Comparison of ENCODE assay signal across 1 cellular context in genomic region chr3:42502429-42503250, GRCh38.
TF ChIP-seq lines count a peak whose summit lies in the region.

Gene VIPR1, plus strand, starts transcription at chr3:42502643. Its CDS starts 93 bp downstream, at chr3:42502736.

TF ChIP-seq in HepG2, 621 proteins besides CTCF, POLR2A, EP300 and RAD21 (continued from another document and continues in another):
- TF ChIP-seq, protein P1, sequence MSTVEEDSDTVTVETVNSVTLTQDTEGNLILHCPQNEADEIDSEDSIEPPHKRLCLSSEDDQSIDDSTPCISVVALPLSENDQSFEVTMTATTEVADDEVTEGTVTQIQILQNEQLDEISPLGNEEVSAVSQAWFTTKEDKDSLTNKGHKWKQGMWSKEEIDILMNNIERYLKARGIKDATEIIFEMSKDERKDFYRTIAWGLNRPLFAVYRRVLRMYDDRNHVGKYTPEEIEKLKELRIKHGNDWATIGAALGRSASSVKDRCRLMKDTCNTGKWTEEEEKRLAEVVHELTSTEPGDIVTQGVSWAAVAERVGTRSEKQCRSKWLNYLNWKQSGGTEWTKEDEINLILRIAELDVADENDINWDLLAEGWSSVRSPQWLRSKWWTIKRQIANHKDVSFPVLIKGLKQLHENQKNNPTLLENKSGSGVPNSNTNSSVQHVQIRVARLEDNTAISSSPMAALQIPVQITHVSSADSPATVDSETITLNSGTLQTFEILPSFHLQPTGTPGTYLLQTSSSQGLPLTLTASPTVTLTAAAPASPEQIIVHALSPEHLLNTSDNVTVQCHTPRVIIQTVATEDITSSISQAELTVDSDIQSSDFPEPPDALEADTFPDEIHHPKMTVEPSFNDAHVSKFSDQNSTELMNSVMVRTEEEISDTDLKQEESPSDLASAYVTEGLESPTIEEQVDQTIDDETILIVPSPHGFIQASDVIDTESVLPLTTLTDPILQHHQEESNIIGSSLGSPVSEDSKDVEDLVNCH (CRISPR knock-in tag; IDR thresholded peaks at IDR 0.05), result no peak
- TF ChIP-seq FOSL1 (CRISPR knock-in tag; IDR thresholded peaks at IDR 0.05; ENCODE audit: borderline replicate concordance) (no peak), RFXAP (CRISPR knock-in tag; IDR thresholded peaks at IDR 0.05; ENCODE audit: borderline replicate concordance) (no peak), ZNF790 (CRISPR knock-in tag; IDR thresholded peaks at IDR 0.05; ENCODE audit: borderline replicate concordance) (no peak), YY1 (IDR thresholded peaks at IDR 0.05; ENCODE audit: insufficient read depth, insufficient replicate concordance, low read depth, low read length) (peak; percentile 25), HDAC2 (CRISPR knock-in tag; IDR thresholded peaks at IDR 0.05) (no peak), ZNF746 (CRISPR knock-in tag; IDR thresholded peaks at IDR 0.05) (no peak), GABPA (IDR thresholded peaks at IDR 0.05; ENCODE audit: low read depth, low read length) (peak; percentile 11; the same call in 1 of the 2 replicates), GABPA (CRISPR knock-in tag; IDR thresholded peaks at IDR 0.05; ENCODE audit: low read depth) (no peak), ZNF780A (CRISPR knock-in tag; IDR thresholded peaks at IDR 0.05) (no peak), NFYC (CRISPR knock-in tag; IDR thresholded peaks at IDR 0.05) (peak; percentile 84), ZMYM3 (CRISPR knock-in tag; IDR thresholded peaks at IDR 0.05) (no peak), ZEB1 (IDR thresholded peaks at IDR 0.05; ENCODE audit: insufficient replicate concordance, low read depth) (peak; percentile 86), MBNL3 (CRISPR knock-in tag; conservative IDR thresholded peaks at IDR 0.05) (no peak), ZNF138 (CRISPR knock-in tag; IDR thresholded peaks at IDR 0.05; ENCODE audit: low read depth) (no peak), ZBTB26 (CRISPR knock-in tag; IDR thresholded peaks at IDR 0.05; ENCODE audit: borderline replicate concordance) (no peak), KAT2B (IDR thresholded peaks at IDR 0.05; ENCODE audit: borderline replicate concordance, low read depth, low read length) (no peak), SP1 (IDR thresholded peaks at IDR 0.05) (no peak), SP1 (CRISPR knock-in tag; IDR thresholded peaks at IDR 0.05) (peak; percentile 62), PHF20 (CRISPR knock-in tag; IDR thresholded peaks at IDR 0.05) (no peak), ZFP36 (IDR thresholded peaks at IDR 0.05; ENCODE audit: borderline replicate concordance, low read depth, low read length, partially characterized antibody) (no peak), ISL2 (CRISPR knock-in tag; IDR thresholded peaks at IDR 0.05) (no peak)
- TF ChIP-seq, protein P2, sequence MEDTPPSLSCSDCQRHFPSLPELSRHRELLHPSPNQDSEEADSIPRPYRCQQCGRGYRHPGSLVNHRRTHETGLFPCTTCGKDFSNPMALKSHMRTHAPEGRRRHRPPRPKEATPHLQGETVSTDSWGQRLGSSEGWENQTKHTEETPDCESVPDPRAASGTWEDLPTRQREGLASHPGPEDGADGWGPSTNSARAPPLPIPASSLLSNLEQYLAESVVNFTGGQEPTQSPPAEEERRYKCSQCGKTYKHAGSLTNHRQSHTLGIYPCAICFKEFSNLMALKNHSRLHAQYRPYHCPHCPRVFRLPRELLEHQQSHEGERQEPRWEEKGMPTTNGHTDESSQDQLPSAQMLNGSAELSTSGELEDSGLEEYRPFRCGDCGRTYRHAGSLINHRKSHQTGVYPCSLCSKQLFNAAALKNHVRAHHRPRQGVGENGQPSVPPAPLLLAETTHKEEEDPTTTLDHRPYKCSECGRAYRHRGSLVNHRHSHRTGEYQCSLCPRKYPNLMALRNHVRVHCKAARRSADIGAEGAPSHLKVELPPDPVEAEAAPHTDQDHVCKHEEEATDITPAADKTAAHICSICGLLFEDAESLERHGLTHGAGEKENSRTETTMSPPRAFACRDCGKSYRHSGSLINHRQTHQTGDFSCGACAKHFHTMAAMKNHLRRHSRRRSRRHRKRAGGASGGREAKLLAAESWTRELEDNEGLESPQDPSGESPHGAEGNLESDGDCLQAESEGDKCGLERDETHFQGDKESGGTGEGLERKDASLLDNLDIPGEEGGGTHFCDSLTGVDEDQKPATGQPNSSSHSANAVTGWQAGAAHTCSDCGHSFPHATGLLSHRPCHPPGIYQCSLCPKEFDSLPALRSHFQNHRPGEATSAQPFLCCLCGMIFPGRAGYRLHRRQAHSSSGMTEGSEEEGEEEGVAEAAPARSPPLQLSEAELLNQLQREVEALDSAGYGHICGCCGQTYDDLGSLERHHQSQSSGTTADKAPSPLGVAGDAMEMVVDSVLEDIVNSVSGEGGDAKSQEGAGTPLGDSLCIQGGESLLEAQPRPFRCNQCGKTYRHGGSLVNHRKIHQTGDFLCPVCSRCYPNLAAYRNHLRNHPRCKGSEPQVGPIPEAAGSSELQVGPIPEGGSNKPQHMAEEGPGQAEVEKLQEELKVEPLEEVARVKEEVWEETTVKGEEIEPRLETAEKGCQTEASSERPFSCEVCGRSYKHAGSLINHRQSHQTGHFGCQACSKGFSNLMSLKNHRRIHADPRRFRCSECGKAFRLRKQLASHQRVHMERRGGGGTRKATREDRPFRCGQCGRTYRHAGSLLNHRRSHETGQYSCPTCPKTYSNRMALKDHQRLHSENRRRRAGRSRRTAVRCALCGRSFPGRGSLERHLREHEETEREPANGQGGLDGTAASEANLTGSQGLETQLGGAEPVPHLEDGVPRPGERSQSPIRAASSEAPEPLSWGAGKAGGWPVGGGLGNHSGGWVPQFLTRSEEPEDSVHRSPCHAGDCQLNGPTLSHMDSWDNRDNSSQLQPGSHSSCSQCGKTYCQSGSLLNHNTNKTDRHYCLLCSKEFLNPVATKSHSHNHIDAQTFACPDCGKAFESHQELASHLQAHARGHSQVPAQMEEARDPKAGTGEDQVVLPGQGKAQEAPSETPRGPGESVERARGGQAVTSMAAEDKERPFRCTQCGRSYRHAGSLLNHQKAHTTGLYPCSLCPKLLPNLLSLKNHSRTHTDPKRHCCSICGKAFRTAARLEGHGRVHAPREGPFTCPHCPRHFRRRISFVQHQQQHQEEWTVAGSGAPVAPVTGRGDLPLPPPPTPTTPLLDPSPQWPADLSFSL (CRISPR knock-in tag; IDR thresholded peaks at IDR 0.05), result no peak
- TF ChIP-seq, protein P3, sequence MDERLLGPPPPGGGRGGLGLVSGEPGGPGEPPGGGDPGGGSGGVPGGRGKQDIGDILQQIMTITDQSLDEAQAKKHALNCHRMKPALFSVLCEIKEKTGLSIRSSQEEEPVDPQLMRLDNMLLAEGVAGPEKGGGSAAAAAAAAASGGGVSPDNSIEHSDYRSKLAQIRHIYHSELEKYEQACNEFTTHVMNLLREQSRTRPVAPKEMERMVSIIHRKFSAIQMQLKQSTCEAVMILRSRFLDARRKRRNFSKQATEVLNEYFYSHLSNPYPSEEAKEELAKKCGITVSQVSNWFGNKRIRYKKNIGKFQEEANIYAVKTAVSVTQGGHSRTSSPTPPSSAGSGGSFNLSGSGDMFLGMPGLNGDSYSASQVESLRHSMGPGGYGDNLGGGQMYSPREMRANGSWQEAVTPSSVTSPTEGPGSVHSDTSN (CRISPR knock-in tag; IDR thresholded peaks at IDR 0.05), result peak; percentile 84
- TF ChIP-seq, protein P4, sequence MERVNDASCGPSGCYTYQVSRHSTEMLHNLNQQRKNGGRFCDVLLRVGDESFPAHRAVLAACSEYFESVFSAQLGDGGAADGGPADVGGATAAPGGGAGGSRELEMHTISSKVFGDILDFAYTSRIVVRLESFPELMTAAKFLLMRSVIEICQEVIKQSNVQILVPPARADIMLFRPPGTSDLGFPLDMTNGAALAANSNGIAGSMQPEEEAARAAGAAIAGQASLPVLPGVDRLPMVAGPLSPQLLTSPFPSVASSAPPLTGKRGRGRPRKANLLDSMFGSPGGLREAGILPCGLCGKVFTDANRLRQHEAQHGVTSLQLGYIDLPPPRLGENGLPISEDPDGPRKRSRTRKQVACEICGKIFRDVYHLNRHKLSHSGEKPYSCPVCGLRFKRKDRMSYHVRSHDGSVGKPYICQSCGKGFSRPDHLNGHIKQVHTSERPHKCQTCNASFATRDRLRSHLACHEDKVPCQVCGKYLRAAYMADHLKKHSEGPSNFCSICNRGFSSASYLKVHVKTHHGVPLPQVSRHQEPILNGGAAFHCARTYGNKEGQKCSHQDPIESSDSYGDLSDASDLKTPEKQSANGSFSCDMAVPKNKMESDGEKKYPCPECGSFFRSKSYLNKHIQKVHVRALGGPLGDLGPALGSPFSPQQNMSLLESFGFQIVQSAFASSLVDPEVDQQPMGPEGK (CRISPR knock-in tag; IDR thresholded peaks at IDR 0.05), result 0 out of 2 replicates have a peak, but pooled peaks have one; percentile 39
- TF ChIP-seq, protein P5, sequence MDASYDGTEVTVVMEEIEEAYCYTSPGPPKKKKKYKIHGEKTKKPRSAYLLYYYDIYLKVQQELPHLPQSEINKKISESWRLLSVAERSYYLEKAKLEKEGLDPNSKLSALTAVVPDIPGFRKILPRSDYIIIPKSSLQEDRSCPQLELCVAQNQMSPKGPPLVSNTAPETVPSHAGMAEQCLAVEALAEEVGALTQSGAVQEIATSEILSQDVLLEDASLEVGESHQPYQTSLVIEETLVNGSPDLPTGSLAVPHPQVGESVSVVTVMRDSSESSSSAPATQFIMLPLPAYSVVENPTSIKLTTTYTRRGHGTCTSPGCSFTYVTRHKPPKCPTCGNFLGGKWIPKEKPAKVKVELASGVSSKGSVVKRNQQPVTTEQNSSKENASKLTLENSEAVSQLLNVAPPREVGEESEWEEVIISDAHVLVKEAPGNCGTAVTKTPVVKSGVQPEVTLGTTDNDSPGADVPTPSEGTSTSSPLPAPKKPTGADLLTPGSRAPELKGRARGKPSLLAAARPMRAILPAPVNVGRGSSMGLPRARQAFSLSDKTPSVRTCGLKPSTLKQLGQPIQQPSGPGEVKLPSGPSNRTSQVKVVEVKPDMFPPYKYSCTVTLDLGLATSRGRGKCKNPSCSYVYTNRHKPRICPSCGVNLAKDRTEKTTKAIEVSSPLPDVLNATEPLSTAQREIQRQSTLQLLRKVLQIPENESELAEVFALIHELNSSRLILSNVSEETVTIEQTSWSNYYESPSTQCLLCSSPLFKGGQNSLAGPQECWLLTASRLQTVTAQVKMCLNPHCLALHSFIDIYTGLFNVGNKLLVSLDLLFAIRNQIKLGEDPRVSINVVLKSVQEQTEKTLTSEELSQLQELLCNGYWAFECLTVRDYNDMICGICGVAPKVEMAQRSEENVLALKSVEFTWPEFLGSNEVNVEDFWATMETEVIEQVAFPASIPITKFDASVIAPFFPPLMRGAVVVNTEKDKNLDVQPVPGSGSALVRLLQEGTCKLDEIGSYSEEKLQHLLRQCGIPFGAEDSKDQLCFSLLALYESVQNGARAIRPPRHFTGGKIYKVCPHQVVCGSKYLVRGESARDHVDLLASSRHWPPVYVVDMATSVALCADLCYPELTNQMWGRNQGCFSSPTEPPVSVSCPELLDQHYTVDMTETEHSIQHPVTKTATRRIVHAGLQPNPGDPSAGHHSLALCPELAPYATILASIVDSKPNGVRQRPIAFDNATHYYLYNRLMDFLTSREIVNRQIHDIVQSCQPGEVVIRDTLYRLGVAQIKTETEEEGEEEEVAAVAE (CRISPR knock-in tag; IDR thresholded peaks at IDR 0.05; ENCODE audit: borderline replicate concordance), result no peak
- TF ChIP-seq, protein P6, sequence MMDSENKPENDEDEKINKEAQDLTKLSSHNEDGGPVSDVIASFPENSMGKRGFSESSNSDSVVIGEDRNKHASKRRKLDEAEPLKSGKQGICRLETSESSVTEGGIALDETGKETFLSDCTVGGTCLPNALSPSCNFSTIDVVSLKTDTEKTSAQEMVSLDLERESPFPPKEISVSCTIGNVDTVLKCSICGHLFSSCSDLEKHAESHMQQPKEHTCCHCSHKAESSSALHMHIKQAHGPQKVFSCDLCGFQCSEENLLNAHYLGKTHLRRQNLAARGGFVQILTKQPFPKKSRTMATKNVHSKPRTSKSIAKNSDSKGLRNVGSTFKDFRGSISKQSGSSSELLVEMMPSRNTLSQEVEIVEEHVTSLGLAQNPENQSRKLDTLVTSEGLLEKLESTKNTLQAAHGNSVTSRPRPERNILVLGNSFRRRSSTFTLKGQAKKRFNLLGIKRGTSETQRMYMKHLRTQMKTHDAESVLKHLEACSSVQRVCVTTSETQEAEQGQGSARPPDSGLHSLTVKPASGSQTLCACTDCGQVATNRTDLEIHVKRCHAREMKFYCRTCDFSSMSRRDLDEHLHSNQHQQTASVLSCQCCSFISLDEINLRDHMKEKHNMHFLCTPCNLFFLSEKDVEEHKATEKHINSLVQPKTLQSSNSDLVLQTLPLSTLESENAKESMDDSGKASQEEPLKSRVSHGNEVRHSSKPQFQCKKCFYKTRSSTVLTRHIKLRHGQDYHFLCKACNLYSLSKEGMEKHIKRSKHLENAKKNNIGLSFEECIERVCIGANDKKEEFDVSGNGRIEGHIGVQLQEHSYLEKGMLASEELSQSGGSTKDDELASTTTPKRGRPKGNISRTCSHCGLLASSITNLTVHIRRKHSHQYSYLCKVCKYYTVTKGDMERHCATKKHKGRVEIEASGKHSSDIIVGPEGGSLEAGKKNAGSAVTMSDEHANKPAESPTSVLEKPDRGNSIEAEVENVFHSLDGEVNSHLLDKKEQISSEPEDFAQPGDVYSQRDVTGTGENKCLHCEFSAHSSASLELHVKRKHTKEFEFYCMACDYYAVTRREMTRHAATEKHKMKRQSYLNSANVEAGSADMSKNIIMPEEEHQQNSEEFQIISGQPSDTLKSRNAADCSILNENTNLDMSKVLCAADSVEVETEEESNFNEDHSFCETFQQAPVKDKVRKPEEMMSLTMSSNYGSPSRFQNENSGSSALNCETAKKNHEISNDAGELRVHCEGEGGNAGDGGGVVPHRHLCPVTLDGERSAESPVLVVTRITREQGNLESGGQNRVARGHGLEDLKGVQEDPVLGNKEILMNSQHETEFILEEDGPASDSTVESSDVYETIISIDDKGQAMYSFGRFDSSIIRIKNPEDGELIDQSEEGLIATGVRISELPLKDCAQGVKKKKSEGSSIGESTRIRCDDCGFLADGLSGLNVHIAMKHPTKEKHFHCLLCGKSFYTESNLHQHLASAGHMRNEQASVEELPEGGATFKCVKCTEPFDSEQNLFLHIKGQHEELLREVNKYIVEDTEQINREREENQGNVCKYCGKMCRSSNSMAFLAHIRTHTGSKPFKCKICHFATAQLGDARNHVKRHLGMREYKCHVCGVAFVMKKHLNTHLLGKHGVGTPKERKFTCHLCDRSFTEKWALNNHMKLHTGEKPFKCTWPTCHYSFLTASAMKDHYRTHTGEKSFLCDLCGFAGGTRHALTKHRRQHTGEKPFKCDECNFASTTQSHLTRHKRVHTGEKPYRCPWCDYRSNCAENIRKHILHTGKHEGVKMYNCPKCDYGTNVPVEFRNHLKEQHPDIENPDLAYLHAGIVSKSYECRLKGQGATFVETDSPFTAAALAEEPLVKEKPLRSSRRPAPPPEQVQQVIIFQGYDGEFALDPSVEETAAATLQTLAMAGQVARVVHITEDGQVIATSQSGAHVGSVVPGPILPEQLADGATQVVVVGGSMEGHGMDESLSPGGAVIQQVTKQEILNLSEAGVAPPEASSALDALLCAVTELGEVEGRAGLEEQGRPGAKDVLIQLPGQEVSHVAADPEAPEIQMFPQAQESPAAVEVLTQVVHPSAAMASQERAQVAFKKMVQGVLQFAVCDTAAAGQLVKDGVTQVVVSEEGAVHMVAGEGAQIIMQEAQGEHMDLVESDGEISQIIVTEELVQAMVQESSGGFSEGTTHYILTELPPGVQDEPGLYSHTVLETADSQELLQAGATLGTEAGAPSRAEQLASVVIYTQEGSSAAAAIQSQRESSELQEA (CRISPR knock-in tag; IDR thresholded peaks at IDR 0.05; ENCODE audit: not compliant biosample characterization), result no peak
